In genomic region chr7:5607958-5608656, GRCh38 we compare ENCODE assay signal across 13 cellular contexts. TPM values are rescaled to one million over a fixed set of nuclear protein-coding genes. Genes with fewer than 3 reads are reported as not detected.
DNase-seq lines count a peak whose midpoint lies in the region; ATAC-seq, FAIRE-seq and TF ChIP-seq lines count a peak whose summit lies in the region.
"Had no signal": no experiment of that assay in that cellular context is flagged by ENCODE, and none has a peak within 500 bp of the region (broad histone marks: within the 10 kb centered on the region; RNA-seq: fewer than 3 reads in every experiment).

No MANE protein-coding gene starts in this region.

- no peaks in the 10 kb centered on the region for H3K27me3 Mint-ChIP-seq in nephron progenitor cell (ENCODE audit: low read depth, poor library complexity)

- ATAC-seq in GM18498 (IDR thresholded peaks at IDR 0.05; ENCODE audit: unreplicated experiment), result no peak

- H3K9me3 Mint-ChIP-seq in nephron progenitor cell, result no peaks in the 10 kb centered on the region
- H3K9me3 Mint-ChIP-seq: activated naive CD8-positive, alpha-beta T cell treated with anti-CD3 and anti-CD28 coated beads for 36 hours had no signal

- TF ChIP-seq CTCF in bronchial epithelial cell (IDR thresholded peaks at IDR 0.05; ENCODE audit: insufficient read depth, low read length, severe bottlenecking) (no peak), nephron progenitor cell (IDR thresholded peaks at IDR 0.05) (no peak)

- peaks cover 13% of the 10 kb centered on the region for H3K36me3 ChIP-seq in bronchial epithelial cell (ENCODE audit: control insufficient read depth, insufficient read depth, low read length)
- H3K36me3 ChIP-seq: ovary had no signal

- no peaks in the 10 kb centered on the region for H3K27me3 ChIP-seq in bronchial epithelial cell (ENCODE audit: control insufficient read depth, insufficient read depth, low read length)
- H3K27me3 ChIP-seq: BE2C, ovary had no signal

- no peak overlapping the region for H3K4me3 ChIP-seq in bronchial epithelial cell (ENCODE audit: low read depth, low read length)
- H3K4me3 ChIP-seq: ovary had no signal

- peak overlapping the region; percentile 91 for H3K27ac Mint-ChIP-seq in nephron progenitor cell
- H3K27ac Mint-ChIP-seq: activated naive CD8-positive, alpha-beta T cell treated with anti-CD3 and anti-CD28 coated beads for 36 hours had no signal

- peak; percentile 22 for DNase-seq in ELR (ENCODE audit: low read depth)
- peak; percentile 34 for DNase-seq in HK-2 (ENCODE audit: unreplicated experiment)
- DNase-seq in bronchial epithelial cell (ENCODE audit: low read depth), result peak; percentile 91
- no peak for DNase-seq in nephron progenitor cell
- no peak for DNase-seq in SHP77 (lab: John Stamatoyannopoulos, UW)
- DNase-seq in NCI-H69 (lab: John Stamatoyannopoulos, UW), result no peak
- no peak for DNase-seq in NCI-H82 (lab: John Stamatoyannopoulos, UW)
- DNase-seq: activated CD8-positive, alpha-beta memory T cell treated with anti-CD3 and anti-CD28 coated beads, Interleukin-2, amount 50 U/mL, for 4 hours; activated naive CD8-positive, alpha-beta T cell treated with anti-CD3 and anti-CD28 coated beads for 36 hours; BE2C; NCI-H2107 had no signal

- no peak overlapping the region for H3K4me3 Mint-ChIP-seq in nephron progenitor cell
- H3K4me3 Mint-ChIP-seq: activated naive CD8-positive, alpha-beta T cell treated with anti-CD3 and anti-CD28 coated beads for 36 hours had no signal

- H3K36me3 Mint-ChIP-seq in nephron progenitor cell (ENCODE audit: low read depth), result peaks cover 15% of the 10 kb centered on the region
- H3K36me3 Mint-ChIP-seq: activated naive CD8-positive, alpha-beta T cell treated with anti-CD3 and anti-CD28 coated beads for 36 hours had no signal

- FAIRE-seq in bronchial epithelial cell (lab: Jason Lieb, UNC), result no peak

- H3K4me1 Mint-ChIP-seq in nephron progenitor cell, result peaks cover 24% of the 10 kb centered on the region

RNA-seq across cellular contexts. Expression of gene FSCN1, which starts 15.5 kb away (rescaled TPM):
- total RNA-seq in bronchial epithelial cell, result 182 and 253 TPM in 2 replicates

Comparison
In these comparisons a context has a peak if more than half of its experiments do, and no peak if none do; other contexts are left out.
1. DNase-seq: peak in ELR (single experiment), HK-2 (single experiment) and bronchial epithelial cell (single experiment); none in nephron progenitor cell (single experiment), SHP77 (0 of 2), NCI-H69 (single experiment) and NCI-H82 (single experiment).